In the genomic region with DNA sequence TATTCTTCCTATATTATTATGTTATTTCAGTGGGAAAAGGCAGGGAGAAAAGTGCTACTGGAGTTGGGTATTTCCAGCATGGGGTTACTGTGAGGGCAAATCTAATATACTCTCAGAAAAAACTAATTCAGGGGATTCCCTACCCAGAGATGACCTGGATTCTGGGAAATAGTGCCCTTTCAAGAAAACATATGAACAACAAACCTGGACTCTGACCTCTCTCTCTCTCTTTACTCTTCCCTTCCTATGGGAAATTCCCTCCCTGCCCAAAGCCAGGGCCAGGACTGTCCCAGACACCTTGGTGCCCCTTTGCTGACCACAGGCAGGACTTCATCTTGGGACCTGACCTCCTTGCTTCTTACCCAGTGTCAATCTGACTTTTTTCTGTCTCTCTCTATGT, we compare ENCODE assay signal across 1 cellular context.
A peak's percentile ranks its signal among the peaks of the same experiment; 100 is the strongest.
TF ChIP-seq lines count a peak whose summit lies in the region.

No MANE protein-coding gene starts in this region.

TF ChIP-seq in HepG2, 621 proteins besides CTCF, POLR2A, EP300 and RAD21 (continued from another document):
- TF ChIP-seq, protein P1, sequence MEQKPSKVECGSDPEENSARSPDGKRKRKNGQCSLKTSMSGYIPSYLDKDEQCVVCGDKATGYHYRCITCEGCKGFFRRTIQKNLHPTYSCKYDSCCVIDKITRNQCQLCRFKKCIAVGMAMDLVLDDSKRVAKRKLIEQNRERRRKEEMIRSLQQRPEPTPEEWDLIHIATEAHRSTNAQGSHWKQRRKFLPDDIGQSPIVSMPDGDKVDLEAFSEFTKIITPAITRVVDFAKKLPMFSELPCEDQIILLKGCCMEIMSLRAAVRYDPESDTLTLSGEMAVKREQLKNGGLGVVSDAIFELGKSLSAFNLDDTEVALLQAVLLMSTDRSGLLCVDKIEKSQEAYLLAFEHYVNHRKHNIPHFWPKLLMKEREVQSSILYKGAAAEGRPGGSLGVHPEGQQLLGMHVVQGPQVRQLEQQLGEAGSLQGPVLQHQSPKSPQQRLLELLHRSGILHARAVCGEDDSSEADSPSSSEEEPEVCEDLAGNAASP (CRISPR knock-in tag; IDR thresholded peaks at IDR 0.05; ENCODE audit: borderline replicate concordance) = peak; percentile 31; the same call in 1 of the 2 replicates
- TF ChIP-seq PHF5A (CRISPR knock-in tag; IDR thresholded peaks at IDR 0.05; ENCODE audit: low read depth, unreplicated experiment) (no peak), CBX1 (IDR thresholded peaks at IDR 0.05; ENCODE audit: low read depth) (no peak), SIX4 (CRISPR knock-in tag; IDR thresholded peaks at IDR 0.05) (no peak), ZNF552 (CRISPR knock-in tag; IDR thresholded peaks at IDR 0.05; ENCODE audit: borderline replicate concordance) (no peak), ISL2 (CRISPR knock-in tag; IDR thresholded peaks at IDR 0.05) (peak; percentile 18; the same call in 1 of the 2 replicates), ZSCAN12 (CRISPR knock-in tag; IDR thresholded peaks at IDR 0.05) (no peak), NR2F6 (IDR thresholded peaks at IDR 0.05) (peak; percentile 31), NR2F6 (CRISPR knock-in tag; IDR thresholded peaks at IDR 0.05) (peak; percentile 43; the same call in 1 of the 2 replicates), ATF1 (CRISPR knock-in tag; IDR thresholded peaks at IDR 0.05) (0 out of 2 replicates have a peak, but pooled peaks have one; percentile 11), ZNF160 (CRISPR knock-in tag; IDR thresholded peaks at IDR 0.05) (no peak), CHD2 (IDR thresholded peaks at IDR 0.05; ENCODE audit: low read depth, low read length) (no peak), SMAD3 (CRISPR knock-in tag; IDR thresholded peaks at IDR 0.05) (no peak), PRDM10 (CRISPR knock-in tag; IDR thresholded peaks at IDR 0.05; ENCODE audit: low read depth) (no peak), BRD4 (CRISPR knock-in tag; IDR thresholded peaks at IDR 0.05) (no peak)
- TF ChIP-seq, protein P2, sequence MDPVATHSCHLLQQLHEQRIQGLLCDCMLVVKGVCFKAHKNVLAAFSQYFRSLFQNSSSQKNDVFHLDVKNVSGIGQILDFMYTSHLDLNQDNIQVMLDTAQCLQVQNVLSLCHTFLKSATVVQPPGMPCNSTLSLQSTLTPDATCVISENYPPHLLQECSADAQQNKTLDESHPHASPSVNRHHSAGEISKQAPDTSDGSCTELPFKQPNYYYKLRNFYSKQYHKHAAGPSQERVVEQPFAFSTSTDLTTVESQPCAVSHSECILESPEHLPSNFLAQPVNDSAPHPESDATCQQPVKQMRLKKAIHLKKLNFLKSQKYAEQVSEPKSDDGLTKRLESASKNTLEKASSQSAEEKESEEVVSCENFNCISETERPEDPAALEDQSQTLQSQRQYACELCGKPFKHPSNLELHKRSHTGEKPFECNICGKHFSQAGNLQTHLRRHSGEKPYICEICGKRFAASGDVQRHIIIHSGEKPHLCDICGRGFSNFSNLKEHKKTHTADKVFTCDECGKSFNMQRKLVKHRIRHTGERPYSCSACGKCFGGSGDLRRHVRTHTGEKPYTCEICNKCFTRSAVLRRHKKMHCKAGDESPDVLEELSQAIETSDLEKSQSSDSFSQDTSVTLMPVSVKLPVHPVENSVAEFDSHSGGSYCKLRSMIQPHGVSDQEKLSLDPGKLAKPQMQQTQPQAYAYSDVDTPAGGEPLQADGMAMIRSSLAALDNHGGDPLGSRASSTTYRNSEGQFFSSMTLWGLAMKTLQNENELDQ (CRISPR knock-in tag; IDR thresholded peaks at IDR 0.05; ENCODE audit: borderline replicate concordance) = no peak
- TF ChIP-seq, protein P3, sequence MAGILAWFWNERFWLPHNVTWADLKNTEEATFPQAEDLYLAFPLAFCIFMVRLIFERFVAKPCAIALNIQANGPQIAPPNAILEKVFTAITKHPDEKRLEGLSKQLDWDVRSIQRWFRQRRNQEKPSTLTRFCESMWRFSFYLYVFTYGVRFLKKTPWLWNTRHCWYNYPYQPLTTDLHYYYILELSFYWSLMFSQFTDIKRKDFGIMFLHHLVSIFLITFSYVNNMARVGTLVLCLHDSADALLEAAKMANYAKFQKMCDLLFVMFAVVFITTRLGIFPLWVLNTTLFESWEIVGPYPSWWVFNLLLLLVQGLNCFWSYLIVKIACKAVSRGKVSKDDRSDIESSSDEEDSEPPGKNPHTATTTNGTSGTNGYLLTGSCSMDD (CRISPR knock-in tag; IDR thresholded peaks at IDR 0.05) = no peak
TF ChIP-seq in HepG2: peak in this region for 37.
